In the genomic region with DNA sequence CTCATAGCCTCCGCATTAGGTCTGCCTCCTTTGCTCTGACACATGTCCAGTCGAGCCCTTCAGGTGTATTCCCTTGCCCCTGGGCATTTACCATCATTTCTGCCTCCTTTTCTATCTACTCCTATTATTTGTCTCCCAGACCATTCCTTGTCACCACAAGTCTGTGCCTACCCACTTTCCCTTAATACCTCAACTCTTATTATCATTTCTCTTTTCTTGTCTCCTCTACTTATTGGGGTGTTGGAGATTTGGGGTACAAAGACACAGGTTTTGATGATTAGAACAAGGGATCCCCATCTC, we compare ENCODE assay signal across 2 cellular contexts.
TF ChIP-seq lines count a peak whose summit lies in the region.

No MANE protein-coding gene starts in this region.

TF ChIP-seq in GM23338, 12 proteins besides CTCF, POLR2A, EP300 and RAD21 (continues in another document):
- TF ChIP-seq EZH2phosphoT487 (IDR thresholded peaks at IDR 0.05; ENCODE audit: unreplicated experiment) (no peak), EZH2 (IDR thresholded peaks at IDR 0.05; ENCODE audit: low read depth, unreplicated experiment) (no peak), NANOG (IDR thresholded peaks at IDR 0.05; ENCODE audit: borderline replicate concordance) (no peak), JUNB (IDR thresholded peaks at IDR 0.05; ENCODE audit: unreplicated experiment) (no peak), ZNF114 (CRISPR knock-in tag; IDR thresholded peaks at IDR 0.05) (no peak), POLR2AphosphoS5 (IDR thresholded peaks at IDR 0.05; ENCODE audit: low read depth) (no peak), ZNF331 (CRISPR knock-in tag; IDR thresholded peaks at IDR 0.05; ENCODE audit: low read depth) (no peak), STAT1 (IDR thresholded peaks at IDR 0.05; ENCODE audit: unreplicated experiment) (no peak)
- TF ChIP-seq, protein P1, sequence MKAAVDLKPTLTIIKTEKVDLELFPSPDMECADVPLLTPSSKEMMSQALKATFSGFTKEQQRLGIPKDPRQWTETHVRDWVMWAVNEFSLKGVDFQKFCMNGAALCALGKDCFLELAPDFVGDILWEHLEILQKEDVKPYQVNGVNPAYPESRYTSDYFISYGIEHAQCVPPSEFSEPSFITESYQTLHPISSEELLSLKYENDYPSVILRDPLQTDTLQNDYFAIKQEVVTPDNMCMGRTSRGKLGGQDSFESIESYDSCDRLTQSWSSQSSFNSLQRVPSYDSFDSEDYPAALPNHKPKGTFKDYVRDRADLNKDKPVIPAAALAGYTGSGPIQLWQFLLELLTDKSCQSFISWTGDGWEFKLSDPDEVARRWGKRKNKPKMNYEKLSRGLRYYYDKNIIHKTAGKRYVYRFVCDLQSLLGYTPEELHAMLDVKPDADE (IDR thresholded peaks at IDR 0.05) = no peak
- TF ChIP-seq, protein P2, sequence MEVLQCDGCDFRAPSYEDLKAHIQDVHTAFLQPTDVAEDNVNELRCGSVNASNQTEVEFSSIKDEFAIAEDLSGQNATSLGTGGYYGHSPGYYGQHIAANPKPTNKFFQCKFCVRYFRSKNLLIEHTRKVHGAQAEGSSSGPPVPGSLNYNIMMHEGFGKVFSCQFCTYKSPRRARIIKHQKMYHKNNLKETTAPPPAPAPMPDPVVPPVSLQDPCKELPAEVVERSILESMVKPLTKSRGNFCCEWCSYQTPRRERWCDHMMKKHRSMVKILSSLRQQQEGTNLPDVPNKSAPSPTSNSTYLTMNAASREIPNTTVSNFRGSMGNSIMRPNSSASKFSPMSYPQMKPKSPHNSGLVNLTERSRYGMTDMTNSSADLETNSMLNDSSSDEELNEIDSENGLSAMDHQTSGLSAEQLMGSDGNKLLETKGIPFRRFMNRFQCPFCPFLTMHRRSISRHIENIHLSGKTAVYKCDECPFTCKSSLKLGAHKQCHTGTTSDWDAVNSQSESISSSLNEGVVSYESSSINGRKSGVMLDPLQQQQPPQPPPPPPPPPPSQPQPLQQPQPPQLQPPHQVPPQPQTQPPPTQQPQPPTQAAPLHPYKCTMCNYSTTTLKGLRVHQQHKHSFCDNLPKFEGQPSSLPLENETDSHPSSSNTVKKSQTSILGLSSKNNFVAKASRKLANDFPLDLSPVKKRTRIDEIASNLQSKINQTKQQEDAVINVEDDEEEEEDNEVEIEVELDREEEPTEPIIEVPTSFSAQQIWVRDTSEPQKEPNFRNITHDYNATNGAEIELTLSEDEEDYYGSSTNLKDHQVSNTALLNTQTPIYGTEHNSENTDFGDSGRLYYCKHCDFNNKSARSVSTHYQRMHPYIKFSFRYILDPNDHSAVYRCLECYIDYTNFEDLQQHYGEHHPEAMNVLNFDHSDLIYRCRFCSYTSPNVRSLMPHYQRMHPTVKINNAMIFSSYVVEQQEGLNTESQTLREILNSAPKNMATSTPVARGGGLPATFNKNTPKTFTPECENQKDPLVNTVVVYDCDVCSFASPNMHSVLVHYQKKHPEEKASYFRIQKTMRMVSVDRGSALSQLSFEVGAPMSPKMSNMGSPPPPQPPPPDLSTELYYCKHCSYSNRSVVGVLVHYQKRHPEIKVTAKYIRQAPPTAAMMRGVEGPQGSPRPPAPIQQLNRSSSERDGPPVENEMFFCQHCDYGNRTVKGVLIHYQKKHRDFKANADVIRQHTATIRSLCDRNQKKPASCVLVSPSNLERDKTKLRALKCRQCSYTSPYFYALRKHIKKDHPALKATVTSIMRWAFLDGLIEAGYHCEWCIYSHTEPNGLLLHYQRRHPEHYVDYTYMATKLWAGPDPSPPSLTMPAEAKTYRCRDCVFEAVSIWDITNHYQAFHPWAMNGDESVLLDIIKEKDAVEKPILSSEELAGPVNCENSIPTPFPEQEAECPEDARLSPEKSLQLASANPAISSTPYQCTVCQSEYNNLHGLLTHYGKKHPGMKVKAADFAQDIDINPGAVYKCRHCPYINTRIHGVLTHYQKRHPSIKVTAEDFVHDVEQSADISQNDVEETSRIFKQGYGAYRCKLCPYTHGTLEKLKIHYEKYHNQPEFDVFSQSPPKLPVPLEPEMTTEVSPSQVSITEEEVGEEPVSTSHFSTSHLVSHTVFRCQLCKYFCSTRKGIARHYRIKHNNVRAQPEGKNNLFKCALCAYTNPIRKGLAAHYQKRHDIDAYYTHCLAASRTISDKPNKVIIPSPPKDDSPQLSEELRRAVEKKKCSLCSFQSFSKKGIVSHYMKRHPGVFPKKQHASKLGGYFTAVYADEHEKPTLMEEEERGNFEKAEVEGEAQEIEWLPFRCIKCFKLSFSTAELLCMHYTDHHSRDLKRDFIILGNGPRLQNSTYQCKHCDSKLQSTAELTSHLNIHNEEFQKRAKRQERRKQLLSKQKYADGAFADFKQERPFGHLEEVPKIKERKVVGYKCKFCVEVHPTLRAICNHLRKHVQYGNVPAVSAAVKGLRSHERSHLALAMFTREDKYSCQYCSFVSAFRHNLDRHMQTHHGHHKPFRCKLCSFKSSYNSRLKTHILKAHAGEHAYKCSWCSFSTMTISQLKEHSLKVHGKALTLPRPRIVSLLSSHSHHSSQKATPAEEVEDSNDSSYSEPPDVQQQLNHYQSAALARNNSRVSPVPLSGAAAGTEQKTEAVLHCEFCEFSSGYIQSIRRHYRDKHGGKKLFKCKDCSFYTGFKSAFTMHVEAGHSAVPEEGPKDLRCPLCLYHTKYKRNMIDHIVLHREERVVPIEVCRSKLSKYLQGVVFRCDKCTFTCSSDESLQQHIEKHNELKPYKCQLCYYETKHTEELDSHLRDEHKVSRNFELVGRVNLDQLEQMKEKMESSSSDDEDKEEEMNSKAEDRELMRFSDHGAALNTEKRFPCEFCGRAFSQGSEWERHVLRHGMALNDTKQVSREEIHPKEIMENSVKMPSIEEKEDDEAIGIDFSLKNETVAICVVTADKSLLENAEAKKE (CRISPR knock-in tag; IDR thresholded peaks at IDR 0.05) = no peak
- TF ChIP-seq, protein P3, sequence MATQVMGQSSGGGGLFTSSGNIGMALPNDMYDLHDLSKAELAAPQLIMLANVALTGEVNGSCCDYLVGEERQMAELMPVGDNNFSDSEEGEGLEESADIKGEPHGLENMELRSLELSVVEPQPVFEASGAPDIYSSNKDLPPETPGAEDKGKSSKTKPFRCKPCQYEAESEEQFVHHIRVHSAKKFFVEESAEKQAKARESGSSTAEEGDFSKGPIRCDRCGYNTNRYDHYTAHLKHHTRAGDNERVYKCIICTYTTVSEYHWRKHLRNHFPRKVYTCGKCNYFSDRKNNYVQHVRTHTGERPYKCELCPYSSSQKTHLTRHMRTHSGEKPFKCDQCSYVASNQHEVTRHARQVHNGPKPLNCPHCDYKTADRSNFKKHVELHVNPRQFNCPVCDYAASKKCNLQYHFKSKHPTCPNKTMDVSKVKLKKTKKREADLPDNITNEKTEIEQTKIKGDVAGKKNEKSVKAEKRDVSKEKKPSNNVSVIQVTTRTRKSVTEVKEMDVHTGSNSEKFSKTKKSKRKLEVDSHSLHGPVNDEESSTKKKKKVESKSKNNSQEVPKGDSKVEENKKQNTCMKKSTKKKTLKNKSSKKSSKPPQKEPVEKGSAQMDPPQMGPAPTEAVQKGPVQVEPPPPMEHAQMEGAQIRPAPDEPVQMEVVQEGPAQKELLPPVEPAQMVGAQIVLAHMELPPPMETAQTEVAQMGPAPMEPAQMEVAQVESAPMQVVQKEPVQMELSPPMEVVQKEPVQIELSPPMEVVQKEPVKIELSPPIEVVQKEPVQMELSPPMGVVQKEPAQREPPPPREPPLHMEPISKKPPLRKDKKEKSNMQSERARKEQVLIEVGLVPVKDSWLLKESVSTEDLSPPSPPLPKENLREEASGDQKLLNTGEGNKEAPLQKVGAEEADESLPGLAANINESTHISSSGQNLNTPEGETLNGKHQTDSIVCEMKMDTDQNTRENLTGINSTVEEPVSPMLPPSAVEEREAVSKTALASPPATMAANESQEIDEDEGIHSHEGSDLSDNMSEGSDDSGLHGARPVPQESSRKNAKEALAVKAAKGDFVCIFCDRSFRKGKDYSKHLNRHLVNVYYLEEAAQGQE (IDR thresholded peaks at IDR 0.05; ENCODE audit: unreplicated experiment) = no peak

TF ChIP-seq in GM12878, 131 proteins besides CTCF, POLR2A, EP300 and RAD21:
- TF ChIP-seq, protein P4, sequence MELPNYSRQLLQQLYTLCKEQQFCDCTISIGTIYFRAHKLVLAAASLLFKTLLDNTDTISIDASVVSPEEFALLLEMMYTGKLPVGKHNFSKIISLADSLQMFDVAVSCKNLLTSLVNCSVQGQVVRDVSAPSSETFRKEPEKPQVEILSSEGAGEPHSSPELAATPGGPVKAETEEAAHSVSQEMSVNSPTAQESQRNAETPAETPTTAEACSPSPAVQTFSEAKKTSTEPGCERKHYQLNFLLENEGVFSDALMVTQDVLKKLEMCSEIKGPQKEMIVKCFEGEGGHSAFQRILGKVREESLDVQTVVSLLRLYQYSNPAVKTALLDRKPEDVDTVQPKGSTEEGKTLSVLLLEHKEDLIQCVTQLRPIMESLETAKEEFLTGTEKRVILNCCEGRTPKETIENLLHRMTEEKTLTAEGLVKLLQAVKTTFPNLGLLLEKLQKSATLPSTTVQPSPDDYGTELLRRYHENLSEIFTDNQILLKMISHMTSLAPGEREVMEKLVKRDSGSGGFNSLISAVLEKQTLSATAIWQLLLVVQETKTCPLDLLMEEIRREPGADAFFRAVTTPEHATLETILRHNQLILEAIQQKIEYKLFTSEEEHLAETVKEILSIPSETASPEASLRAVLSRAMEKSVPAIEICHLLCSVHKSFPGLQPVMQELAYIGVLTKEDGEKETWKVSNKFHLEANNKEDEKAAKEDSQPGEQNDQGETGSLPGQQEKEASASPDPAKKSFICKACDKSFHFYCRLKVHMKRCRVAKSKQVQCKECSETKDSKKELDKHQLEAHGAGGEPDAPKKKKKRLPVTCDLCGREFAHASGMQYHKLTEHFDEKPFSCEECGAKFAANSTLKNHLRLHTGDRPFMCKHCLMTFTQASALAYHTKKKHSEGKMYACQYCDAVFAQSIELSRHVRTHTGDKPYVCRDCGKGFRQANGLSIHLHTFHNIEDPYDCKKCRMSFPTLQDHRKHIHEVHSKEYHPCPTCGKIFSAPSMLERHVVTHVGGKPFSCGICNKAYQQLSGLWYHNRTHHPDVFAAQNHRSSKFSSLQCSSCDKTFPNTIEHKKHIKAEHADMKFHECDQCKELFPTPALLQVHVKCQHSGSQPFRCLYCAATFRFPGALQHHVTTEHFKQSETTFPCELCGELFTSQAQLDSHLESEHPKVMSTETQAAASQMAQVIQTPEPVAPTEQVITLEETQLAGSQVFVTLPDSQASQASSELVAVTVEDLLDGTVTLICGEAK (IDR thresholded peaks at IDR 0.05; ENCODE audit: borderline replicate concordance) = 0 out of 2 replicates have a peak, but pooled peaks have one; percentile 3
- TF ChIP-seq SMAD5 (IDR thresholded peaks at IDR 0.05; ENCODE audit: low read depth) = no peak
